Comparison of ENCODE assay signal across 9 cellular contexts in genomic region chr20:59598625-59599310, GRCh38.
DNase-seq lines count a peak whose midpoint lies in the region; ATAC-seq, FAIRE-seq and TF ChIP-seq lines count a peak whose summit lies in the region.
"Had no signal": no experiment of that assay in that cellular context is flagged by ENCODE, and none has a peak within 500 bp of the region (broad histone marks: within the 10 kb centered on the region; RNA-seq: fewer than 3 reads in every experiment).

No MANE protein-coding gene starts in this region.

- no peak for TF ChIP-seq POLR2A in H54 (IDR thresholded peaks at IDR 0.05; ENCODE audit: low read depth, low read length)

- ATAC-seq in GM18870 (IDR thresholded peaks at IDR 0.05; ENCODE audit: unreplicated experiment): no peak

- no peaks in the 10 kb centered on the region for H3K36me3 Mint-ChIP-seq in activated naive CD4-positive, alpha-beta T cell treated with anti-CD3 and anti-CD28 coated beads, Interleukin-2, amount 10 ng/mL, durations not matched to agents 7 days and 5 days

- H3K9me3 Mint-ChIP-seq in activated naive CD4-positive, alpha-beta T cell treated with anti-CD3 and anti-CD28 coated beads, Interleukin-2, amount 10 ng/mL, durations not matched to agents 7 days and 5 days: no peaks in the 10 kb centered on the region
- H3K9me3 Mint-ChIP-seq: activated B cell treated with CpG ODN at 0.5 μM for 24 hours had no signal

- DNase-seq in DMS79 treated with DMSO at 0.1 percent for 48 hours (lab: John Stamatoyannopoulos, UW) (peak; percentile 76), H54 (ENCODE audit: insufficient read length, low spot score) (peak; percentile 64), NCI-H446 (lab: John Stamatoyannopoulos, UW) (peak; percentile 52 to 75), hypothalamus (lab: John Stamatoyannopoulos, UW) (peak in 38 of 51 donors; percentile 16 to 76 (median 42)), GF-D8 (lab: John Stamatoyannopoulos, UW) (no peak)
- DNase-seq in activated naive CD4-positive, alpha-beta T cell treated with anti-CD3 and anti-CD28 coated beads, Interleukin-2, amount 10 ng/mL, durations not matched to agents 7 days and 5 days: peak; percentile 52
- peak; percentile 17 for DNase-seq in stimulated activated CD4-positive, alpha-beta T cell treated with anti-CD3 and anti-CD28 coated beads, Interleukin-4, amount 100 ng/mL, for 1 hour
- DNase-seq: activated B cell treated with CpG ODN at 0.5 μM for 24 hours had no signal

- no peak overlapping the region for H3K27ac Mint-ChIP-seq in activated naive CD4-positive, alpha-beta T cell treated with anti-CD3 and anti-CD28 coated beads, Interleukin-2, amount 10 ng/mL, durations not matched to agents 7 days and 5 days
- H3K27ac Mint-ChIP-seq: activated B cell treated with CpG ODN at 0.5 μM for 24 hours had no signal

- FAIRE-seq in H54 (lab: Jason Lieb, UNC): no peak

- CTCF ChIA-PET in activated naive CD4-positive, alpha-beta T cell treated with anti-CD3 and anti-CD28 coated beads, Interleukin-2, amount 10 ng/mL, durations not matched to agents 7 days and 5 days (lab: Charles Lee): interaction anchor here (0.9 to 2.8 kb wide), 11 partner anchors 9 to 152 kb away, joined by 3 to 8 read pairs (median 5); no protein-coding TSS in a partner anchor

- peaks cover 66% of the 10 kb centered on the region for H3K27me3 Mint-ChIP-seq in activated naive CD4-positive, alpha-beta T cell treated with anti-CD3 and anti-CD28 coated beads, Interleukin-2, amount 10 ng/mL, durations not matched to agents 7 days and 5 days

- H3K4me1 Mint-ChIP-seq in activated naive CD4-positive, alpha-beta T cell treated with anti-CD3 and anti-CD28 coated beads, Interleukin-2, amount 10 ng/mL, durations not matched to agents 7 days and 5 days: no peaks in the 10 kb centered on the region
- H3K4me1 Mint-ChIP-seq: activated B cell treated with CpG ODN at 0.5 μM for 24 hours had no signal

- H3K4me3 Mint-ChIP-seq in activated naive CD4-positive, alpha-beta T cell treated with anti-CD3 and anti-CD28 coated beads, Interleukin-2, amount 10 ng/mL, durations not matched to agents 7 days and 5 days: no peak overlapping the region
- H3K4me3 Mint-ChIP-seq: activated B cell treated with CpG ODN at 0.5 μM for 24 hours had no signal
